8 cellular contexts compared by ENCODE assay signal in the genomic region with DNA sequence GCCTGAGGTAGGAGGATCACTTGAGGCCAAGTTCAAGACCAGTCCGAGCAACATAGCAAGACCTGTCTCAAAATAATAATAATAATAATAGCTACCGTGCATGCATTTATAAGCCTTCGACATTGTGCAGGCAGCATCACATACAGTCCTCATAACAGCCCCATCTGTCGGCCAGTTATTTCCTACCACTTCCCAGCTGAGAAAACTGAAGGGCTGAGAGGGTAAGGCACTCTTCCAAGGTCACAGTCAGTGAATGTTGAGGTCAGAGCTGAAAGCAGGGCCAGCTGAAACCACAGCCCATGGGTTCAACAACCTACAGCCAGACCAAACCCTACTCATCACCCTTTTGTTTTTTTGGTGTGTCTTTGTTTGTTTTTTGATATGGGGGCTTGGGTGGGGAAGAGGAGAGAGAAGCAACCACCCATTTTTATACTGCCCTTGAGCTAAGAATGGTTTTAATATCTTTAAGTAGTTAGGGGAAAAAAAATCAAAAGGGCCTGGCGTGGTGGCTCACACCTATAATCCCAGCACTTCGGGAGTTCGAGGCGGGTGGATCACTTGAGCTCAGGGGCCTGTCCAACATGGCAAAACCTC. TPM values are rescaled to one million over a fixed set of nuclear protein-coding genes. Genes with fewer than 3 reads are reported as not detected.
DNase-seq lines count a peak whose midpoint lies in the region; ATAC-seq, FAIRE-seq and TF ChIP-seq lines count a peak whose summit lies in the region.

No MANE protein-coding gene starts in this region.

- no peak for TF ChIP-seq EP300 in SK-N-SH (IDR thresholded peaks at IDR 0.05; ENCODE audit: borderline replicate concordance in 1 of 2, low read depth in 1 of 2, low read length in 1 of 2)

- H3K9ac ChIP-seq in SK-N-SH (no peak overlapping the region), fibroblast of lung (ENCODE audit: insufficient read depth, low read length) (no peak overlapping the region)

- H4K20me1 ChIP-seq in SK-N-SH (ENCODE audit: insufficient read depth) (no peaks in the 10 kb centered on the region), fibroblast of lung (ENCODE audit: control insufficient read depth, extremely low read depth, insufficient read depth, low read length) (no peaks in the 10 kb centered on the region)

- TF ChIP-seq CTCF in SK-N-SH (IDR thresholded peaks at IDR 0.05) (peak; percentile 54), fibroblast of lung (conservative IDR thresholded peaks at IDR 0.05 in 1 of 2, IDR thresholded peaks at IDR 0.05 in 1 of 2; ENCODE audit: low read depth in 1 of 2, low read length in 2 of 2) (peak; percentile 43 to 58), pancreas (IDR thresholded peaks at IDR 0.05) (peak; percentile 17 to 39 (median 30))

- intact Hi-C loops in pancreas (cut with DNase I) = no loop called here

- POLR2A ChIA-PET in SK-N-SH (lab: Yijun Ruan, JAX) = interaction anchor here (0.9 to 1.5 kb wide), 6 partner anchors 52 to 199 kb away, joined by 3 to 4 read pairs (median 3); a partner anchor contains a TSS

- no peaks in the 10 kb centered on the region for H3K9me3 ChIP-seq in SK-N-SH
- H3K9me3 ChIP-seq in fibroblast of lung (ENCODE audit: control insufficient read depth, insufficient read depth, low read depth, low read length) = no peaks in the 10 kb centered on the region
- no peaks in the 10 kb centered on the region for H3K9me3 ChIP-seq in pancreas

- H3K79me2 ChIP-seq in SK-N-SH (ENCODE audit: insufficient read depth) (no peaks in the 10 kb centered on the region), fibroblast of lung (ENCODE audit: control insufficient read depth, insufficient read depth, low read length) (no peaks in the 10 kb centered on the region)

- ATAC-seq in pancreas = peak; percentile 66 to 86 (median 84)
- no peak for ATAC-seq in GM21367 (IDR thresholded peaks at IDR 0.05; ENCODE audit: unreplicated experiment)
- no peak for ATAC-seq in GM21390 (IDR thresholded peaks at IDR 0.05; ENCODE audit: unreplicated experiment)

- H3K9me2 ChIP-seq in SK-N-SH = no peaks in the 10 kb centered on the region

- H3K4me2 ChIP-seq in SK-N-SH (no peak overlapping the region), fibroblast of lung (ENCODE audit: extremely low read depth, insufficient read depth, low read length) (no peak overlapping the region)

- H3K4me1 ChIP-seq in SK-N-SH (ENCODE audit: control insufficient read depth in 1 of 2, insufficient read depth in 2 of 2, low read depth in 1 of 2, low read length in 1 of 2) = no peaks in the 10 kb centered on the region; a peak in 1 of 4 replicates
- no peaks in the 10 kb centered on the region for H3K4me1 ChIP-seq in fibroblast of lung (ENCODE audit: control insufficient read depth, extremely low read depth, insufficient read depth, low read length)
- peaks cover 7 to 16% (median 14%) of the 10 kb centered on the region in 3 donors for H3K4me1 ChIP-seq in pancreas

- H3K36me3 ChIP-seq in SK-N-SH (replicated peaks in 1 of 2; ENCODE audit: control insufficient read depth in 1 of 2, insufficient read depth in 2 of 2, low read length in 1 of 2) (no peaks in the 10 kb centered on the region), fibroblast of lung (ENCODE audit: control insufficient read depth, insufficient read depth, low read length) (no peaks in the 10 kb centered on the region), pancreas (no peaks in the 10 kb centered on the region)

- no peak overlapping the region for H2AFZ ChIP-seq in SK-N-SH (ENCODE audit: low read depth)
- no peak overlapping the region for H2AFZ ChIP-seq in fibroblast of lung (ENCODE audit: low read length)

- peak; percentile 10 for DNase-seq in Caki2 (ENCODE audit: low read depth)
- peak; percentile 56 for DNase-seq in HCEC 1CT
- peak; percentile 63 for DNase-seq in SK-N-SH
- DNase-seq in fibroblast of lung (ENCODE audit: low read depth in 2 of 2) = peak; percentile 21 to 51
- DNase-seq in pancreas = peak in 4 of 6 donors; percentile 45 to 75 (median 74)
- no peak for DNase-seq in stimulated activated CD4-positive, alpha-beta T cell treated with anti-CD3 and anti-CD28 coated beads, Interleukin-1b, Interleukin-23, amount 100 ng/mL, for 48 hours

- H3K27ac ChIP-seq in SK-N-SH (ENCODE audit: low read depth in 2 of 2, low read length in 1 of 2) (no peak overlapping the region), fibroblast of lung (ENCODE audit: insufficient read depth, low read length) (no peak overlapping the region), pancreas (peak overlapping the region in 1 of 4 donors; percentile 41)

- no peak for FAIRE-seq in pancreas (lab: Jason Lieb, UNC)

- in situ Hi-C loops in Caki2 (cut with HindIII; ENCODE audit: low pct_unique_long_range_greater_than_20kb, low sequenced_read_pairs) = no loop called here

- H3F3A ChIP-seq in SK-N-SH (replicated peaks; ENCODE audit: insufficient read depth) = no peaks in the 10 kb centered on the region

- peak; percentile 54 for TF ChIP-seq RAD21 in SK-N-SH (IDR thresholded peaks at IDR 0.05; ENCODE audit: low read length)

- WGBS in SK-N-SH (ENCODE audit: low lambda C conversion rate) = 60% methylated on average over 8 of the region's 8 CpGs
- WGBS in pancreas, 2 donors = 47 to 57% methylated on average over 8 of the region's 8 CpGs

- H3K27me3 ChIP-seq in SK-N-SH (ENCODE audit: insufficient read depth) (no peaks in the 10 kb centered on the region), fibroblast of lung (ENCODE audit: control insufficient read depth, insufficient read depth, low read length) (peaks cover 4% of the 10 kb centered on the region), pancreas (no peaks in the 10 kb centered on the region)

- CTCF ChIA-PET in SK-N-SH (lab: Yijun Ruan, JAX) = interaction anchor here (0.6 to 13.3 kb wide), 26 partner anchors 9 to 486 kb away, joined by 3 to 236 read pairs (median 4); a partner anchor contains a TSS

- H3K4me3 ChIP-seq in SK-N-SH (ENCODE audit: low read depth in 2 of 2, low read length in 1 of 2) (no peak overlapping the region), fibroblast of lung (replicated peaks in 1 of 4; ENCODE audit: control extremely low read depth in 1 of 4, insufficient read depth in 1 of 4, low read depth in 3 of 4, low read length in 4 of 4) (no peak overlapping the region), pancreas (no peak overlapping the region)

TF ChIP-seq in SK-N-SH, 30 proteins besides CTCF, POLR2A, EP300 and RAD21:
- TF ChIP-seq TEAD4 (IDR thresholded peaks at IDR 0.05; ENCODE audit: borderline replicate concordance, insufficient read depth) (no peak), SMC3 (IDR thresholded peaks at IDR 0.05; ENCODE audit: low read depth, low read length) (peak; percentile 53)
TF ChIP-seq in SK-N-SH: peak in this region for 1.

RNA-seq across cellular contexts. Expression of a gene that starts 16.8 kb away (rescaled TPM):
- 14.0 and 53.2 TPM in 2 replicates for total RNA-seq in Caki2 (2014; rRNA removed; shearing (Covaris generic); ENCODE audit: low replicate concordance)
- polyA plus RNA-seq in SK-N-SH (2012; rRNA removed) (23.2 and 30.2 TPM in 2 replicates), fibroblast of lung (23.1 and 26.0 TPM in 2 replicates), pancreas (10 to 100 TPM; 23.2 to 30.4 TPM)
- polyA plus RNA-seq in SK-N-SH (2012; cell fraction: cytosol; rRNA removed) = 11.4 and 18.7 TPM in 2 replicates
- polyA plus RNA-seq in SK-N-SH (2012; cell fraction: nucleus; rRNA removed) = 25.3 and 32.6 TPM in 2 replicates
- total RNA-seq in fibroblast of lung (9.2 and 10.0 TPM in 2 replicates), pancreas (10 to 100 TPM; 31.0 to 38.3 (median 34.5) TPM)
- polyA plus RNA-seq in fibroblast of lung (2012) = 16.5 and 25.5 TPM in 2 replicates
- polyA minus RNA-seq in fibroblast of lung (ENCODE audit: low replicate concordance) = 59.4 and 67.5 TPM in 2 replicates

RNA-seq across cellular contexts. Expression of a gene that starts 52.1 kb away (rescaled TPM):
- 18.5 and 22.6 TPM in 2 replicates for total RNA-seq in Caki2 (2014; rRNA removed; shearing (Covaris generic); ENCODE audit: low replicate concordance)
- polyA plus RNA-seq in SK-N-SH (2012; rRNA removed) = 25.0 and 42.0 TPM in 2 replicates
- 37.2 and 39.5 TPM in 2 replicates for polyA plus RNA-seq in SK-N-SH (2012; cell fraction: cytosol; rRNA removed)
- polyA plus RNA-seq in SK-N-SH (2012; cell fraction: nucleus; rRNA removed) = 22.8 and 43.6 TPM in 2 replicates
- total RNA-seq in fibroblast of lung = 16.9 and 21.3 TPM in 2 replicates
- 12.4 and 18.5 TPM in 2 replicates for polyA plus RNA-seq in fibroblast of lung
- 8.1 and 10.9 TPM in 2 replicates for polyA plus RNA-seq in fibroblast of lung (2012)
- polyA minus RNA-seq in fibroblast of lung (ENCODE audit: low replicate concordance) = 5.1 and 6.7 TPM in 2 replicates
- 10 to 100 TPM in 3 of 6 donors, 1 to 10 TPM in 3; 7.9 to 12.6 (median 10.1) TPM for total RNA-seq in pancreas
- 10 to 100 TPM in 1 of 2 donors, 1 to 10 TPM in 1; 8.3 to 21.4 TPM for polyA plus RNA-seq in pancreas

RNA-seq across cellular contexts. Expression of a gene that starts 52.5 kb away (rescaled TPM):
- total RNA-seq in Caki2 (2014; rRNA removed; shearing (Covaris generic); ENCODE audit: low replicate concordance) = 16.7 and 22.2 TPM in 2 replicates
- polyA plus RNA-seq in SK-N-SH (2012; rRNA removed) (17.7 and 18.5 TPM in 2 replicates), fibroblast of lung (11.6 and 11.9 TPM in 2 replicates), pancreas (10 to 100 TPM in 1 of 2 donors, 1 to 10 TPM in 1; 8.7 to 21.2 TPM)
- polyA plus RNA-seq in SK-N-SH (2012; cell fraction: cytosol; rRNA removed) = 24.5 and 27.0 TPM in 2 replicates
- polyA plus RNA-seq in SK-N-SH (2012; cell fraction: nucleus; rRNA removed) = 3.8 and 10.2 TPM in 2 replicates
- total RNA-seq in fibroblast of lung (8.5 and 11.6 TPM in 2 replicates), pancreas (10 to 100 TPM in 2 of 6 donors, 1 to 10 TPM in 4; 6.1 to 16.6 (median 9.2) TPM)
- polyA plus RNA-seq in fibroblast of lung (2012) = 13.8 and 15.0 TPM in 2 replicates
- polyA minus RNA-seq in fibroblast of lung (ENCODE audit: low replicate concordance) = 0.35 and 6.4 TPM in 2 replicates

Comparison
In these comparisons a context has a peak if more than half of its experiments do, and no peak if none do; other contexts are left out.
1. ATAC-seq: peak in pancreas (4 of 4); none in GM21367 (single experiment) and GM21390 (single experiment).
2. Peak in every context shown above with its lines, with median percentiles within 50 percentile points of each other: CTCF ChIP-seq.